Comparison of ENCODE assay signal across 8 cellular contexts in genomic region chr4:77385124-77385969, GRCh38.
DNase-seq lines count a peak whose midpoint lies in the region; ATAC-seq, FAIRE-seq and TF ChIP-seq lines count a peak whose summit lies in the region.

No MANE protein-coding gene starts in this region.

- dilution Hi-C loops in endothelial cell of umbilical vein (cut with MboI; ENCODE audit: extremely low pct_ligation_motif_present, low sequenced_read_pairs): no loop called here

- peak; percentile 86 for FAIRE-seq in endothelial cell of umbilical vein (lab: Jason Lieb, UNC)

- no peak overlapping the region for H3K4me2 ChIP-seq in endothelial cell of umbilical vein (ENCODE audit: insufficient read depth, low read length)

- no peak overlapping the region for H3K27ac ChIP-seq in endothelial cell of umbilical vein (ENCODE audit: insufficient read depth, low read depth, low read length)

- H2AFZ ChIP-seq in endothelial cell of umbilical vein (ENCODE audit: low read depth, low read length): no peak overlapping the region

- H3K9me1 ChIP-seq in endothelial cell of umbilical vein (replicated peaks; ENCODE audit: control insufficient read depth, extremely low read depth, insufficient read depth, low read length): no peaks in the 10 kb centered on the region

- TF ChIP-seq POLR2A in endothelial cell of umbilical vein (IDR thresholded peaks at IDR 0.05; ENCODE audit: low read depth, low read length): no peak

- intact Hi-C loops in endothelial cell of umbilical vein (cut with micrococcal nuclease): loop anchor here (1.0 kb wide), 5 partner anchors 48 to 313 kb away; no protein-coding TSS in a partner anchor

- peaks cover 6 to 14% of the 10 kb centered on the region in 2 experiments for H3K27me3 ChIP-seq in endothelial cell of umbilical vein (ENCODE audit: control insufficient read depth in 2 of 2, insufficient read depth in 2 of 2, low read length in 2 of 2)

- no peaks in the 10 kb centered on the region for H3K9me3 ChIP-seq in endothelial cell of umbilical vein (replicated peaks; ENCODE audit: control insufficient read depth, insufficient read depth, low read length)

- H3K9ac ChIP-seq in endothelial cell of umbilical vein (replicated peaks; ENCODE audit: extremely low read depth, insufficient read depth, low read length): no peak overlapping the region

- DNase-seq in 8988T (peak; percentile 10), NCI-H526 treated with DMSO at 0.1 percent for 48 hours (lab: John Stamatoyannopoulos, UW) (peak; percentile 1), endothelial cell of umbilical vein (ENCODE audit: low read depth, low spot score) (peak; percentile 71), middle frontal gyrus (ENCODE audit: extremely low spot score, low spot score) (peak; percentile 60)
- peak in 2 of 3 experiments; percentile 12 to 23 for DNase-seq in activated CD8-positive, alpha-beta memory T cell treated with anti-CD3 and anti-CD28 coated beads for 48 hours (ENCODE audit: low read depth in 2 of 3, low spot score in 2 of 3)
- peak; percentile 13 to 16 for DNase-seq in stimulated activated CD8-positive, alpha-beta memory T cell treated with anti-CD3 and anti-CD28 coated beads, Interleukin-7, amount 100 ng/mL, for 1 hour (ENCODE audit: low read depth in 2 of 2)

- peak; percentile 66 for ATAC-seq in HG03045 (IDR thresholded peaks at IDR 0.05; ENCODE audit: unreplicated experiment)

- TF ChIP-seq CTCF in GM12872 (IDR thresholded peaks at IDR 0.05; ENCODE audit: insufficient read depth, low read depth, low read length) (peak; percentile 87), endothelial cell of umbilical vein (IDR thresholded peaks at IDR 0.05; ENCODE audit: extremely low read depth in 1 of 2, insufficient read depth in 1 of 2, low read depth in 1 of 2, low read length in 2 of 2) (peak; percentile 81)

- CTCF ChIA-PET in endothelial cell of umbilical vein (lab: Charles Lee): interaction anchor here (0.7 to 4.3 kb wide), 4 partner anchors 214 to 314 kb away, joined by 3 to 24 read pairs (median 4); no protein-coding TSS in a partner anchor

- no peak overlapping the region for H3K4me3 ChIP-seq in endothelial cell of umbilical vein (replicated peaks in 1 of 3; ENCODE audit: insufficient read depth in 1 of 3, low read depth in 1 of 3, low read length in 3 of 3)

- BruUV-seq in endothelial cell of umbilical vein (replicated peaks; lab: Mats Ljungman, UMichigan): no TSS peak

- no peaks in the 10 kb centered on the region for H3K79me2 ChIP-seq in endothelial cell of umbilical vein (ENCODE audit: control insufficient read depth, insufficient read depth, low read length)

- no peaks in the 10 kb centered on the region for H3K4me1 ChIP-seq in endothelial cell of umbilical vein (ENCODE audit: control insufficient read depth, extremely low read depth, insufficient read depth, low read length)

- no peaks in the 10 kb centered on the region for H4K20me1 ChIP-seq in endothelial cell of umbilical vein (replicated peaks; ENCODE audit: control insufficient read depth, extremely low read depth, insufficient read depth, low read length)

- H3K36me3 ChIP-seq in endothelial cell of umbilical vein (ENCODE audit: control insufficient read depth in 2 of 2, extremely low read depth in 1 of 2, insufficient read depth in 2 of 2, low read length in 2 of 2): no peaks in the 10 kb centered on the region

- POLR2A ChIA-PET in endothelial cell of umbilical vein (lab: Charles Lee): no interaction called here

TF ChIP-seq in endothelial cell of umbilical vein, 7 proteins besides CTCF, POLR2A, EP300 and RAD21:
- TF ChIP-seq EZH2 (IDR thresholded peaks at IDR 0.05; ENCODE audit: borderline replicate concordance, low read depth, low read length, severe bottlenecking): no peak
- TF ChIP-seq POLR2AphosphoS5 (IDR thresholded peaks at IDR 0.05; ENCODE audit: insufficient read depth, low read depth, low read length): no peak
- no peak for TF ChIP-seq MYC (IDR thresholded peaks at IDR 0.05; ENCODE audit: low read depth, low read length)
- no peak for TF ChIP-seq GATA2 (IDR thresholded peaks at IDR 0.05; ENCODE audit: insufficient read depth, insufficient read length, low read depth, low read length)

Comparison
In these comparisons a context has a peak if more than half of its experiments do, and no peak if none do; other contexts are left out.
1. DNase-seq: peak in every context shown above with its lines; median percentile 71 in endothelial cell of umbilical vein; 60 in middle frontal gyrus; 18 in activated CD8-positive, alpha-beta memory T cell treated with anti-CD3 and anti-CD28 coated beads for 48 hours; 14 in stimulated activated CD8-positive, alpha-beta memory T cell treated with anti-CD3 and anti-CD28 coated beads, Interleukin-7, amount 100 ng/mL, for 1 hour; 10 in 8988T; 1 in NCI-H526 treated with DMSO at 0.1 percent for 48 hours.